In the genomic region with DNA sequence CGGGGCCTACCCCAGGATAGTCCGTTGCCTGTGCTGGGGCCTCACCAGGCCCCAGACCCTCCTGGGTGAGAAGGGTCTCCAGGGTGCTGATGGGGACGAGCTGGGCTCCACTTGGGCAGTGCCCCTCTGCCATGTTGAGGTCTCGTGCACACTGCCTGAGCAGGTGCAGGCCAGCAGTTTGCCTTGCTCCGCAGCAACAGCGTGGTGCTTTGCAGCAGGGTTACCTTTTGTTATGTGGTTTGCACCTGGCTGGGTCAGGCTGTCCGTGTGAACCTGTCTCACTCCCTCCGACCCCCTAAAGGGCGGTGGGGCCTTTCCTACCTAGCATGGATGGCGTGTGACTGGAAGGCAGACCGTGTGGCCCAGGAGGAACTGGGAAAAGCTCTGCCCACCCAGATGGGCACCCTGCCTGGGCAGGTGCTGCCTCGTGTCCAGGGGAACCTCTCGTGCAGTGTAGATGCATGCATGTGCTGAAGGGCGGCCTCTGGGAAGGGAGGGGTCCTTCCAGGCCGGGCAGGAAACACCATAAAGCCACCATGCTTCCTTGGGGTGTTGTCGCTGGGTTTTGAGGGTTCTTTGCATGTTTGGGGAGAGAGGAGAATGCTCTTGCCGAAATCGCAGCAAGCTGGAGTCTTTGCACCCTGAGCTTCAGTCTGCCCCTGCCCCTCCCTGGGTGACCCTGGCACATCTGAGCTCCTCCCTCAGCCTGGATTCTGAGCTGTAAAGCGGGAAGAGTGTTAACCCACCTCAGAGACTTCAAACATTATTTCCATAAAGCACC, we compare ENCODE assay signal across 9 cellular contexts.
DNase-seq lines count a peak whose midpoint lies in the region; ATAC-seq and TF ChIP-seq lines count a peak whose summit lies in the region.
"Had no signal": no experiment of that assay in that cellular context is flagged by ENCODE, and none has a peak within 500 bp of the region (broad histone marks: within the 10 kb centered on the region; RNA-seq: fewer than 3 reads in every experiment).

No MANE protein-coding gene starts in this region.

- H3K4me1 ChIP-seq in heart right ventricle: peaks cover 24 to 78% (median 61%) of the 10 kb centered on the region in 9 donors
- peaks cover 57% of the 10 kb centered on the region for H3K4me1 ChIP-seq in stomach smooth muscle (ENCODE audit: control insufficient read depth, insufficient read depth, low read length)

- no peaks in the 10 kb centered on the region for H3K9me3 Mint-ChIP-seq in activated CD4-positive, alpha-beta memory T cell treated with anti-CD3 and anti-CD28 coated beads for 36 hours

- H3K27ac ChIP-seq in heart right ventricle (peak overlapping the region; percentile 93 to 100 (median 98)), stomach smooth muscle (ENCODE audit: low read length) (peak overlapping the region; percentile 97)

- H3K27ac Mint-ChIP-seq in activated CD4-positive, alpha-beta memory T cell treated with anti-CD3 and anti-CD28 coated beads for 36 hours: peak overlapping the region; percentile 24

- ATAC-seq in heart right ventricle: no peak
- no peak for ATAC-seq in HG02884 (IDR thresholded peaks at IDR 0.05; ENCODE audit: unreplicated experiment)
- ATAC-seq in GM18858 (IDR thresholded peaks at IDR 0.05; ENCODE audit: unreplicated experiment): no peak

- no peak for TF ChIP-seq CTCF in heart right ventricle (IDR thresholded peaks at IDR 0.05)

- H3K4me3 ChIP-seq in heart right ventricle: peak overlapping the region; percentile 57 to 98 (median 83)
- H3K4me3 ChIP-seq in stomach smooth muscle (ENCODE audit: low read length in 2 of 2): peak overlapping the region; percentile 97 to 99

- 14 to 25% methylated on average over 19 of the region's 19 CpGs for WGBS in heart right ventricle, 2 donors

- POLR2A ChIA-PET in activated CD4-positive, alpha-beta memory T cell treated with anti-CD3 and anti-CD28 coated beads for 36 hours (lab: Charles Lee): no interaction called here

- H3K4me1 Mint-ChIP-seq in activated CD4-positive, alpha-beta memory T cell treated with anti-CD3 and anti-CD28 coated beads for 36 hours (ENCODE audit: low read depth): peaks cover 19% of the 10 kb centered on the region

- CTCF ChIA-PET in activated CD4-positive, alpha-beta memory T cell treated with anti-CD3 and anti-CD28 coated beads for 36 hours (lab: Charles Lee): interaction anchor here (1.5 to 4.6 kb wide), 3 partner anchors 33 to 69 kb away, joined by 3 to 29 read pairs (median 10); no protein-coding TSS in a partner anchor

- H3K27me3 Mint-ChIP-seq in activated CD4-positive, alpha-beta memory T cell treated with anti-CD3 and anti-CD28 coated beads for 36 hours: peaks cover 2% of the 10 kb centered on the region

- peak overlapping the region; percentile 89 to 94 for H3K9ac ChIP-seq in stomach smooth muscle (ENCODE audit: low read length in 2 of 2)

- H3K27me3 ChIP-seq in heart right ventricle (no peaks in the 10 kb centered on the region), stomach smooth muscle (ENCODE audit: control insufficient read depth in 1 of 2, insufficient read depth in 2 of 2, low read length in 2 of 2) (no peaks in the 10 kb centered on the region)

- intact Hi-C loops in activated CD4-positive, alpha-beta memory T cell treated with anti-CD3 and anti-CD28 coated beads for 36 hours (cut with micrococcal nuclease): no loop called here
- intact Hi-C loops in heart right ventricle (cut with DNase I): loop anchor here in 8 of 10 donors (5.0 to 10.0 kb wide), 6 partner anchors 32 to 68 kb away; no protein-coding TSS in a partner anchor

- H3K9me3 ChIP-seq in heart right ventricle (no peaks in the 10 kb centered on the region), stomach smooth muscle (ENCODE audit: control insufficient read depth in 2 of 2, low read length in 2 of 2) (no peaks in the 10 kb centered on the region)

- H3K36me3 Mint-ChIP-seq in activated CD4-positive, alpha-beta memory T cell treated with anti-CD3 and anti-CD28 coated beads for 36 hours: peaks cover 1% of the 10 kb centered on the region

- no peak overlapping the region for H3K4me3 Mint-ChIP-seq in activated CD4-positive, alpha-beta memory T cell treated with anti-CD3 and anti-CD28 coated beads for 36 hours

- peak; percentile 49 for DNase-seq in NCI-H1694 treated with DMSO at 0.1 percent for 48 hours (lab: John Stamatoyannopoulos, UW)
- no peak for DNase-seq in NCI-H1694 (lab: John Stamatoyannopoulos, UW)
- DNase-seq in activated CD4-positive, alpha-beta memory T cell treated with anti-CD3 and anti-CD28 coated beads for 36 hours: no peak
- peak in 1 of 2 donors; percentile 21 for DNase-seq in heart right ventricle
- DNase-seq in NCI-H2029 treated with DMSO at 0.1 percent for 48 hours (lab: John Stamatoyannopoulos, UW): no peak
- DNase-seq: stimulated activated CD8-positive, alpha-beta memory T cell treated with anti-CD3 and anti-CD28 coated beads, Interleukin-4, amount 100 ng/mL, for 48 hours had no signal

- H3K36me3 ChIP-seq in heart right ventricle (peaks cover 0 to 27% (median 0%) of the 10 kb centered on the region in 9 donors), stomach smooth muscle (ENCODE audit: control insufficient read depth in 2 of 2, insufficient read depth in 2 of 2, low read length in 2 of 2) (no peaks in the 10 kb centered on the region)
